20 cellular contexts compared by ENCODE assay signal in the genomic region with DNA sequence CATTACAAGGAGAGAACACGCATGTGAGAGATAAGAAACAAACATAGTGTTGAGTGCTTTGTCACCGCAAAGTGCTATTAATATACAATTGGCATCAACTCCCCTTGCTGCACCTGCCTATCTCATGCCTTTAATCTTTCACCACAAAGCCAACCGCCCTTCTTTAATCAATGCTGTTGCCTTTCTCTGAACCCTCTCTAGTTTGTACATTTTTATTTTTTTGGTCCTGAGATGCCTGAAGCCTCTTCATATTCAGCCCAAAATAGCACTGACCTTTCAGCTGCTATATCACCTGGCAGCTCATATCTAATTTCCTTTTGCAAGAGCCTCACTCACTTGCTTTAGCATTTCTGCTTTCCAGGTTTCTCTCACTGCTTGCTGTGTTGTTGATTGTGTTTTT.
A peak's percentile ranks its signal among the peaks of the same experiment; 100 is the strongest.
DNase-seq lines count a peak whose midpoint lies in the region; ATAC-seq and TF ChIP-seq lines count a peak whose summit lies in the region.
"Had no signal": no experiment of that assay in that cellular context is flagged by ENCODE, and none has a peak within 500 bp of the region (broad histone marks: within the 10 kb centered on the region; RNA-seq: fewer than 3 reads in every experiment).

No MANE protein-coding gene starts in this region.

- no peak for DNase-seq in Right ventricle myocardium inferior (ENCODE audit: missing footprints)
- DNase-seq in cardiac septum (ENCODE audit: low spot score), result no peak
- peak; percentile 90 for DNase-seq in NCI-H2029 treated with DMSO at 0.1 percent for 48 hours (lab: John Stamatoyannopoulos, UW)
- peak; percentile 88 for DNase-seq in NCI-H774 (lab: John Stamatoyannopoulos, UW)
- DNase-seq in tibial artery, result no peak
- DNase-seq in activated gamma-delta T cell treated with Interleukin-2 at 50 U/mL for 16 hours, result no peak
- DNase-seq in T-helper 9 cell, result no peak
- DNase-seq: activated CD4-positive, alpha-beta T cell treated with anti-CD3 and anti-CD28 coated beads, Interleukin-2, amount 10 ng/mL, durations not matched to agents 7 days and 5 days; activated effector memory CD4-positive, alpha-beta T cell treated with anti-CD3 and anti-CD28 coated beads, Interleukin-2, amount 50 U/mL, for 16 hours; adrenal gland; BE2C; dorsolateral prefrontal cortex; foreskin keratinocyte; mesendoderm; NCI-H2171; pancreas; stimulated activated naive CD8-positive, alpha-beta T cell treated with anti-CD3 and anti-CD28 coated beads, Interleukin-15, amount 100 ng/mL, for 72 hours; T-helper 1 cell had no signal

- peak overlapping the region; percentile 63 for H3K27ac ChIP-seq in skeletal muscle tissue (ENCODE audit: low read depth, low read length)
- no peak overlapping the region for H3K27ac ChIP-seq in tibial artery
- H3K27ac ChIP-seq: adrenal gland, dorsolateral prefrontal cortex, foreskin keratinocyte, pancreas had no signal

- H3K4me3 ChIP-seq in skeletal muscle tissue (ENCODE audit: low read length in 3 of 3) (peak overlapping the region in 1 of 3 donors; percentile 1), tibial artery (no peak overlapping the region)
- H3K4me3 ChIP-seq: adrenal gland, dorsolateral prefrontal cortex, pancreas had no signal

- H3K27me3 ChIP-seq in skeletal muscle tissue (ENCODE audit: control insufficient read depth in 3 of 3, insufficient read depth in 3 of 3, low read length in 3 of 3) (no peaks in the 10 kb centered on the region), tibial artery (no peaks in the 10 kb centered on the region)
- H3K27me3 ChIP-seq: adrenal gland, BE2C, dorsolateral prefrontal cortex, foreskin keratinocyte, pancreas had no signal

- intact Hi-C loops in Right ventricle myocardium inferior (cut with DNase I) (no loop called here), cardiac septum (cut with DNase I) (loop anchor here (10.0 kb wide), 1 partner anchor 958 kb away; no protein-coding TSS in a partner anchor), tibial artery (cut with DNase I; ENCODE audit: low total_unique reads) (no loop called here)

- H3K9me3 ChIP-seq in skeletal muscle tissue (ENCODE audit: control insufficient read depth in 3 of 3, low read length in 3 of 3) (no peaks in the 10 kb centered on the region), tibial artery (no peaks in the 10 kb centered on the region)
- H3K9me3 ChIP-seq: adrenal gland, BE2C, pancreas had no signal

- H3K4me1 ChIP-seq in skeletal muscle tissue (ENCODE audit: control insufficient read depth in 3 of 3, insufficient read depth in 3 of 3, low read length in 3 of 3) (peaks cover 4 to 10% (median 8%) of the 10 kb centered on the region in 3 donors), tibial artery (no peaks in the 10 kb centered on the region)
- H3K4me1 ChIP-seq: BE2C, pancreas had no signal

- peak overlapping the region in 1 of 3 donors; percentile 47 for H3K9ac ChIP-seq in skeletal muscle tissue (ENCODE audit: low read depth in 1 of 3, low read length in 3 of 3)

- no peaks in the 10 kb centered on the region for H3K36me3 ChIP-seq in skeletal muscle tissue (ENCODE audit: control insufficient read depth in 3 of 3, insufficient read depth in 3 of 3, low read length in 3 of 3)
- no peaks in the 10 kb centered on the region for H3K36me3 ChIP-seq in tibial artery
- H3K36me3 ChIP-seq: adrenal gland, BE2C, pancreas had no signal

- ATAC-seq in Right ventricle myocardium inferior, result peak; percentile 32
- ATAC-seq: foreskin keratinocyte; natural killer cell treated with Interleukin-12 subunit alpha and Interleukin-12 subunit beta and Interleukin-15 and Interleukin-18, amount 100 ng/mL, for 72 hours; pancreas; stimulated activated naive CD8-positive, alpha-beta T cell treated with anti-CD3 and anti-CD28 coated beads, Interleukin-15, amount 100 ng/mL, for 72 hours had no signal

- no peak for TF ChIP-seq CTCF in tibial artery (IDR thresholded peaks at IDR 0.05)

Comparison
In these comparisons a context has a peak if more than half of its experiments do, and no peak if none do; other contexts are left out.
1. DNase-seq: peak in NCI-H2029 treated with DMSO at 0.1 percent for 48 hours (single experiment) and NCI-H774 (single experiment); none in Right ventricle myocardium inferior (single experiment), cardiac septum (single experiment), tibial artery (0 of 2), activated gamma-delta T cell treated with Interleukin-2 at 50 U/mL for 16 hours (single experiment) and T-helper 9 cell (single experiment).